Comparison of ENCODE assay signal across 2 cellular contexts in the genomic region with DNA sequence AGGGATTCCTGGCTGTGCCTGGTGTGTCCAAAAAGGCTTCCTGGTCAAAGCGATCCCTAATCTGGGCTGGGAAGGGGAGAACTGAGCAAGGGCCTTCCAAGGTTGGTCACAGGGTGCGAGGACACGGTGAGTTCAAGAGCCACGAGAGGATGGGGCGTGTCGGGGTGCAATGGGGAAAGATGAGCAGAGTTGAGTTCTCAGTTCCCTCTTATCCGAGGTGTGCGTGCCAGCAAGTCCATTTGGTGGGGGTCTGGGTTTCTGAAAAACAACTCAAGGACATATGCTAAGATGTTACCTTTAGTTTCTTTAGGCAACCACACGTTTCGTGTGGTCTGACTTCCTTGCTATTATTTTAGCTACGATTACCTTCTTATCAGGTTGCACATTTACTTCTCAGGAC.
TF ChIP-seq lines count a peak whose summit lies in the region.

No MANE protein-coding gene starts in this region.

TF ChIP-seq in GM12878, 131 proteins besides CTCF, POLR2A, EP300 and RAD21 (continues in another document):
- TF ChIP-seq MEF2A (IDR thresholded peaks at IDR 0.05; ENCODE audit: insufficient read depth, low read depth, low read length) (no peak), STAT3 (IDR thresholded peaks at IDR 0.05; ENCODE audit: low read depth, low read length) (no peak), RCOR1 (conservative IDR thresholded peaks at IDR 0.05; ENCODE audit: low read depth, low read length) (no peak), ZBED1 (IDR thresholded peaks at IDR 0.05; ENCODE audit: borderline replicate concordance) (0 out of 2 replicates have a peak, but pooled peaks have one; percentile 28), GABPA (IDR thresholded peaks at IDR 0.05; ENCODE audit: low read depth) (no peak), BCL11A (IDR thresholded peaks at IDR 0.05; ENCODE audit: low read depth, low read length) (no peak), YY1 (IDR thresholded peaks at IDR 0.05; ENCODE audit: low read depth, low read length) (no peak), MTA2 (IDR thresholded peaks at IDR 0.05; ENCODE audit: low read depth) (peak; percentile 61), TAF1 (IDR thresholded peaks at IDR 0.05; ENCODE audit: borderline replicate concordance, low read depth, low read length) (no peak), CREB1 (IDR thresholded peaks at IDR 0.05; ENCODE audit: low read depth) (no peak), NRF1 (conservative IDR thresholded peaks at IDR 0.05; ENCODE audit: low read depth, low read length) (no peak), CEBPB (IDR thresholded peaks at IDR 0.05; ENCODE audit: borderline replicate concordance in 1 of 2, low read depth in 2 of 2, low read length in 2 of 2) (no peak), SIX5 (IDR thresholded peaks at IDR 0.05; ENCODE audit: low read depth, low read length, severe bottlenecking) (no peak), LARP7 (IDR thresholded peaks at IDR 0.05) (no peak; the same call in 1 of the 2 replicates), HCFC1 (IDR thresholded peaks at IDR 0.05; ENCODE audit: low read length) (no peak), POLR2AphosphoS2 (IDR thresholded peaks at IDR 0.05; ENCODE audit: low read depth, low read length) (no peak; the same call in 1 of the 2 replicates)
- TF ChIP-seq, protein P1, sequence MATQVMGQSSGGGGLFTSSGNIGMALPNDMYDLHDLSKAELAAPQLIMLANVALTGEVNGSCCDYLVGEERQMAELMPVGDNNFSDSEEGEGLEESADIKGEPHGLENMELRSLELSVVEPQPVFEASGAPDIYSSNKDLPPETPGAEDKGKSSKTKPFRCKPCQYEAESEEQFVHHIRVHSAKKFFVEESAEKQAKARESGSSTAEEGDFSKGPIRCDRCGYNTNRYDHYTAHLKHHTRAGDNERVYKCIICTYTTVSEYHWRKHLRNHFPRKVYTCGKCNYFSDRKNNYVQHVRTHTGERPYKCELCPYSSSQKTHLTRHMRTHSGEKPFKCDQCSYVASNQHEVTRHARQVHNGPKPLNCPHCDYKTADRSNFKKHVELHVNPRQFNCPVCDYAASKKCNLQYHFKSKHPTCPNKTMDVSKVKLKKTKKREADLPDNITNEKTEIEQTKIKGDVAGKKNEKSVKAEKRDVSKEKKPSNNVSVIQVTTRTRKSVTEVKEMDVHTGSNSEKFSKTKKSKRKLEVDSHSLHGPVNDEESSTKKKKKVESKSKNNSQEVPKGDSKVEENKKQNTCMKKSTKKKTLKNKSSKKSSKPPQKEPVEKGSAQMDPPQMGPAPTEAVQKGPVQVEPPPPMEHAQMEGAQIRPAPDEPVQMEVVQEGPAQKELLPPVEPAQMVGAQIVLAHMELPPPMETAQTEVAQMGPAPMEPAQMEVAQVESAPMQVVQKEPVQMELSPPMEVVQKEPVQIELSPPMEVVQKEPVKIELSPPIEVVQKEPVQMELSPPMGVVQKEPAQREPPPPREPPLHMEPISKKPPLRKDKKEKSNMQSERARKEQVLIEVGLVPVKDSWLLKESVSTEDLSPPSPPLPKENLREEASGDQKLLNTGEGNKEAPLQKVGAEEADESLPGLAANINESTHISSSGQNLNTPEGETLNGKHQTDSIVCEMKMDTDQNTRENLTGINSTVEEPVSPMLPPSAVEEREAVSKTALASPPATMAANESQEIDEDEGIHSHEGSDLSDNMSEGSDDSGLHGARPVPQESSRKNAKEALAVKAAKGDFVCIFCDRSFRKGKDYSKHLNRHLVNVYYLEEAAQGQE (IDR thresholded peaks at IDR 0.05; ENCODE audit: low read depth, low read length), result no peak
- TF ChIP-seq, protein P2, sequence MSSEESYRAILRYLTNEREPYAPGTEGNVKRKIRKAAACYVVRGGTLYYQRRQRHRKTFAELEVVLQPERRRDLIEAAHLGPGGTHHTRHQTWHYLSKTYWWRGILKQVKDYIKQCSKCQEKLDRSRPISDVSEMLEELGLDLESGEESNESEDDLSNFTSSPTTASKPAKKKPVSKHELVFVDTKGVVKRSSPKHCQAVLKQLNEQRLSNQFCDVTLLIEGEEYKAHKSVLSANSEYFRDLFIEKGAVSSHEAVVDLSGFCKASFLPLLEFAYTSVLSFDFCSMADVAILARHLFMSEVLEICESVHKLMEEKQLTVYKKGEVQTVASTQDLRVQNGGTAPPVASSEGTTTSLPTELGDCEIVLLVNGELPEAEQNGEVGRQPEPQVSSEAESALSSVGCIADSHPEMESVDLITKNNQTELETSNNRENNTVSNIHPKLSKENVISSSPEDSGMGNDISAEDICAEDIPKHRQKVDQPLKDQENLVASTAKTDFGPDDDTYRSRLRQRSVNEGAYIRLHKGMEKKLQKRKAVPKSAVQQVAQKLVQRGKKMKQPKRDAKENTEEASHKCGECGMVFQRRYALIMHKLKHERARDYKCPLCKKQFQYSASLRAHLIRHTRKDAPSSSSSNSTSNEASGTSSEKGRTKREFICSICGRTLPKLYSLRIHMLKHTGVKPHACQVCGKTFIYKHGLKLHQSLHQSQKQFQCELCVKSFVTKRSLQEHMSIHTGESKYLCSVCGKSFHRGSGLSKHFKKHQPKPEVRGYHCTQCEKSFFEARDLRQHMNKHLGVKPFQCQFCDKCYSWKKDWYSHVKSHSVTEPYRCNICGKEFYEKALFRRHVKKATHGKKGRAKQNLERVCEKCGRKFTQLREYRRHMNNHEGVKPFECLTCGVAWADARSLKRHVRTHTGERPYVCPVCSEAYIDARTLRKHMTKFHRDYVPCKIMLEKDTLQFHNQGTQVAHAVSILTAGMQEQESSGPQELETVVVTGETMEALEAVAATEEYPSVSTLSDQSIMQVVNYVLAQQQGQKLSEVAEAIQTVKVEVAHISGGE (CRISPR knock-in tag; IDR thresholded peaks at IDR 0.05), result no peak
- TF ChIP-seq, protein P3, sequence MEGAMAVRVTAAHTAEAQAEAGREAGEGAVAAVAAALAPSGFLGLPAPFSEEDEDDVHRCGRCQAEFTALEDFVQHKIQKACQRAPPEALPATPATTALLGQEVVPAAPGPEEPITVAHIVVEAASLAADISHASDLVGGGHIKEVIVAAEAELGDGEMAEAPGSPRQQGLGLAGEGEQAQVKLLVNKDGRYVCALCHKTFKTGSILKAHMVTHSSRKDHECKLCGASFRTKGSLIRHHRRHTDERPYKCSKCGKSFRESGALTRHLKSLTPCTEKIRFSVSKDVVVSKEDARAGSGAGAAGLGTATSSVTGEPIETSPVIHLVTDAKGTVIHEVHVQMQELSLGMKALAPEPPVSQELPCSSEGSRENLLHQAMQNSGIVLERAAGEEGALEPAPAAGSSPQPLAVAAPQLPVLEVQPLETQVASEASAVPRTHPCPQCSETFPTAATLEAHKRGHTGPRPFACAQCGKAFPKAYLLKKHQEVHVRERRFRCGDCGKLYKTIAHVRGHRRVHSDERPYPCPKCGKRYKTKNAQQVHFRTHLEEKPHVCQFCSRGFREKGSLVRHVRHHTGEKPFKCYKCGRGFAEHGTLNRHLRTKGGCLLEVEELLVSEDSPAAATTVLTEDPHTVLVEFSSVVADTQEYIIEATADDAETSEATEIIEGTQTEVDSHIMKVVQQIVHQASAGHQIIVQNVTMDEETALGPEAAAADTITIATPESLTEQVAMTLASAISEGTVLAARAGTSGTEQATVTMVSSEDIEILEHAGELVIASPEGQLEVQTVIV (IDR thresholded peaks at IDR 0.05; ENCODE audit: borderline replicate concordance, partially characterized antibody), result no peak

TF ChIP-seq in neural cell, 6 proteins besides CTCF, POLR2A, EP300 and RAD21:
- TF ChIP-seq TAF1 (IDR thresholded peaks at IDR 0.05; ENCODE audit: low read depth) (no peak), POLR2AphosphoS5 (IDR thresholded peaks at IDR 0.05) (no peak), EZH2 (IDR thresholded peaks at IDR 0.05; ENCODE audit: borderline replicate concordance, insufficient read depth, low read length, poor library complexity, severe bottlenecking) (no peak), MXI1 (conservative IDR thresholded peaks at IDR 0.05; ENCODE audit: poor library complexity, severe bottlenecking) (no peak), SMC3 (conservative IDR thresholded peaks at IDR 0.05; ENCODE audit: poor library complexity) (no peak)
